In genomic region chr4:161554372-161554990, GRCh38 we compare ENCODE assay signal across 15 cellular contexts.
DNase-seq lines count a peak whose midpoint lies in the region; ATAC-seq, FAIRE-seq and TF ChIP-seq lines count a peak whose summit lies in the region.
"Had no signal": no experiment of that assay in that cellular context is flagged by ENCODE, and none has a peak within 500 bp of the region (broad histone marks: within the 10 kb centered on the region; RNA-seq: fewer than 3 reads in every experiment).

No MANE protein-coding gene starts in this region.

- no peak for TF ChIP-seq CTCF in AG10803 (conservative IDR thresholded peaks at IDR 0.05; ENCODE audit: low read length)
- no peak for TF ChIP-seq CTCF in astrocyte (IDR thresholded peaks at IDR 0.05; ENCODE audit: insufficient read depth, low read depth, low read length)

- peaks cover 2% of the 10 kb centered on the region for H3K9me3 Mint-ChIP-seq in astrocyte (ENCODE audit: unreplicated experiment)
- H3K9me3 Mint-ChIP-seq: activated naive CD4-positive, alpha-beta T cell treated with anti-CD3 and anti-CD28 coated beads, Interleukin-2, amount 10 ng/mL, durations not matched to agents 7 days and 5 days had no signal

- ATAC-seq in HG03565 (IDR thresholded peaks at IDR 0.05; ENCODE audit: unreplicated experiment) = peak; percentile 29
- no peak for ATAC-seq in GM18858 (IDR thresholded peaks at IDR 0.05; ENCODE audit: unreplicated experiment)
- ATAC-seq: pancreas had no signal

- peak overlapping the region; percentile 97 for H3K27ac Mint-ChIP-seq in astrocyte (ENCODE audit: unreplicated experiment)
- H3K27ac Mint-ChIP-seq: activated naive CD4-positive, alpha-beta T cell treated with anti-CD3 and anti-CD28 coated beads, Interleukin-2, amount 10 ng/mL, durations not matched to agents 7 days and 5 days had no signal

- no peak for FAIRE-seq in astrocyte (lab: Jason Lieb, UNC)
- FAIRE-seq: pancreas had no signal

- H3K4me3 ChIP-seq in AG10803 (ENCODE audit: low read length) (no peak overlapping the region), astrocyte (ENCODE audit: insufficient read depth, low read depth, low read length) (peak overlapping the region; percentile 38)
- H3K4me3 ChIP-seq: pancreas had no signal

- DNase-seq in AG10803 (ENCODE audit: low read depth) (peak; percentile 20), astrocyte (ENCODE audit: low read depth) (peak; percentile 74), kidney glomerular epithelial cell (lab: John Stamatoyannopoulos, UW) (peak; percentile 6), NCI-H1105 treated with DMSO at 0.1 percent for 48 hours (lab: John Stamatoyannopoulos, UW) (no peak), SK-N-DZ (ENCODE audit: low spot score) (no peak), amniotic stem cell (lab: John Stamatoyannopoulos, UW) (no peak)
- DNase-seq: activated CD4-positive, alpha-beta T cell treated with anti-CD3 and anti-CD28 coated beads, Interleukin-2, amount 50 U/mL, for 4 hours; activated naive CD4-positive, alpha-beta T cell treated with anti-CD3 and anti-CD28 coated beads, Interleukin-2, amount 10 ng/mL, durations not matched to agents 7 days and 5 days; BE2C; effector memory CD4-positive, alpha-beta T cell; NCI-H2107; pancreas had no signal

- peaks cover 22% of the 10 kb centered on the region for H3K4me1 ChIP-seq in astrocyte (ENCODE audit: insufficient read depth, low read length)
- H3K4me1 ChIP-seq: BE2C, pancreas had no signal

- H3K36me3 Mint-ChIP-seq in astrocyte (ENCODE audit: low read depth, unreplicated experiment) = no peaks in the 10 kb centered on the region
- H3K36me3 Mint-ChIP-seq: activated naive CD4-positive, alpha-beta T cell treated with anti-CD3 and anti-CD28 coated beads, Interleukin-2, amount 10 ng/mL, durations not matched to agents 7 days and 5 days had no signal

- no peaks in the 10 kb centered on the region for H3K27me3 ChIP-seq in astrocyte (ENCODE audit: insufficient read depth, low read length)
- H3K27me3 ChIP-seq: BE2C, pancreas had no signal

- H3K4me1 Mint-ChIP-seq in astrocyte (ENCODE audit: low read depth, unreplicated experiment) = peaks cover 18% of the 10 kb centered on the region
- H3K4me1 Mint-ChIP-seq: activated naive CD4-positive, alpha-beta T cell treated with anti-CD3 and anti-CD28 coated beads, Interleukin-2, amount 10 ng/mL, durations not matched to agents 7 days and 5 days had no signal

- H3K36me3 ChIP-seq in astrocyte (ENCODE audit: insufficient read depth, low read length) = no peaks in the 10 kb centered on the region
- H3K36me3 ChIP-seq: BE2C, pancreas had no signal

- no peaks in the 10 kb centered on the region for H3K9me3 ChIP-seq in astrocyte (ENCODE audit: insufficient read depth, low read depth, low read length)
- H3K9me3 ChIP-seq: BE2C, pancreas had no signal

- H3K27me3 Mint-ChIP-seq in astrocyte (ENCODE audit: low read depth, unreplicated experiment) = no peaks in the 10 kb centered on the region
- H3K27me3 Mint-ChIP-seq: activated naive CD4-positive, alpha-beta T cell treated with anti-CD3 and anti-CD28 coated beads, Interleukin-2, amount 10 ng/mL, durations not matched to agents 7 days and 5 days had no signal

- peak overlapping the region; percentile 80 for H3K4me2 ChIP-seq in astrocyte (ENCODE audit: low read length)

- peak overlapping the region; percentile 50 for H2AFZ ChIP-seq in astrocyte (ENCODE audit: low read depth, low read length)

- H4K20me1 ChIP-seq in astrocyte (ENCODE audit: insufficient read depth, low read length) = no peaks in the 10 kb centered on the region

- H3K79me2 ChIP-seq in astrocyte (ENCODE audit: insufficient read depth, low read length) = no peaks in the 10 kb centered on the region

- peak overlapping the region; percentile 67 for H3K9ac ChIP-seq in astrocyte (ENCODE audit: low read length)

- H3K27ac ChIP-seq in astrocyte (ENCODE audit: low read depth, low read length) = peak overlapping the region; percentile 85
- H3K27ac ChIP-seq: pancreas, RWPE1 had no signal

- H3K4me3 Mint-ChIP-seq in astrocyte (ENCODE audit: unreplicated experiment) = no peak overlapping the region
- H3K4me3 Mint-ChIP-seq: activated naive CD4-positive, alpha-beta T cell treated with anti-CD3 and anti-CD28 coated beads, Interleukin-2, amount 10 ng/mL, durations not matched to agents 7 days and 5 days had no signal

Comparison
In these comparisons a context has a peak if more than half of its experiments do, and no peak if none do; other contexts are left out.
1. DNase-seq: peak in AG10803 (single experiment), astrocyte (single experiment) and kidney glomerular epithelial cell (single experiment); none in NCI-H1105 treated with DMSO at 0.1 percent for 48 hours (single experiment), SK-N-DZ (single experiment) and amniotic stem cell (single experiment).